In the genomic region with DNA sequence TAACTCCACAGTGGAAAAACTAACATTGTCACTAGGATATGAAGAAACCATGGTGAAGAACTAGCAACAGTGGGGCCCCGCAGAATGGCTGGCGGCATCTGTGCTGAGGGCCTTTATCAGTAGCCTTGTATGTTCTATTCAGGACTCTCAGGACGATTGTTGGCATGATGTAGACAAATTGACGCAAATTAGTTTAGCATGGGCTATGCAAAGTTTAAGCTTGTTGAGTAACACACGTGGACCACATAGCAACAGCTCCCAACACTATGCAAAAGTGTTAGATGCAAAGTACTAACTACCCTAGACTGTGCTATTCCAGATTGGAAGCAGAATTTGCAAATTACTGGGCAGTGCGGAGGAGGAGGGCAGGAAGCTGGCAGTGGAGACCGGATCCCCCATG, we compare ENCODE assay signal across 21 cellular contexts.
"Had no signal": no experiment of that assay in that cellular context is flagged by ENCODE, and none has a peak within 500 bp of the region (broad histone marks: within the 10 kb centered on the region; RNA-seq: fewer than 3 reads in every experiment).

No MANE protein-coding gene starts in this region.

- DNase-seq: activated B cell treated with CpG ODN at 0.5 μM for 24 hours; activated CD4-positive, alpha-beta T cell treated with anti-CD3 and anti-CD28 coated beads for 48 hours; activated CD8-positive, alpha-beta T cell treated with anti-CD3 and anti-CD28 coated beads for 36 hours; activated gamma-delta T cell; activated T-cell treated with anti-CD3 and anti-CD28 coated beads, Interleukin-2, amount 50 U/mL, for 4 hours; amniotic stem cell; body of pancreas; cerebellar nuclear complex; heart right ventricle; mucosa of descending colon; naive thymus-derived CD4-positive, alpha-beta T cell; occipital lobe; right lobe of liver; stimulated activated CD4-positive, alpha-beta T cell treated with anti-CD3 and anti-CD28 coated beads, Interleukin-4, amount 100 ng/mL, for 4 hours; stomach; testis; upper lobe of right lung had no signal

- H3K4me2 ChIP-seq: smooth muscle cell had no signal

- H3K27me3 ChIP-seq: body of pancreas, right lobe of liver, testis had no signal

- H3K27ac ChIP-seq: body of pancreas, gastroesophageal sphincter, heart right ventricle, right lobe of liver, stomach, testis, upper lobe of right lung had no signal

- H3K9me3 ChIP-seq: body of pancreas, gastroesophageal sphincter, heart right ventricle, mucosa of descending colon, right lobe of liver, stomach, testis, upper lobe of right lung had no signal

- H3K4me1 ChIP-seq: body of pancreas, gastroesophageal sphincter, heart right ventricle, right lobe of liver, stomach, testis, upper lobe of right lung had no signal

- ATAC-seq: activated CD8-positive, alpha-beta T cell treated with anti-CD3 and anti-CD28 coated beads for 36 hours; activated naive CD4-positive, alpha-beta T cell treated with anti-CD3 and anti-CD28 coated beads, Interleukin-2, amount 50 U/mL, for 72 hours; activated T-cell treated with anti-CD3 and anti-CD28 coated beads, Interleukin-2, amount 50 U/mL, for 4 hours; body of pancreas; gastroesophageal sphincter; mucosa of descending colon; naive thymus-derived CD4-positive, alpha-beta T cell; upper lobe of right lung had no signal

- H3K36me3 ChIP-seq: gastroesophageal sphincter, heart right ventricle, right lobe of liver, stomach, upper lobe of right lung had no signal

- H3K4me3 ChIP-seq: body of pancreas, gastroesophageal sphincter, heart right ventricle, lung, mucosa of descending colon, right lobe of liver, smooth muscle cell, stomach, testis, upper lobe of right lung had no signal
